In genomic region chr16:71845639-71846431, GRCh38 we compare ENCODE assay signal across 8 cellular contexts.
A peak's percentile ranks its signal among the peaks of the same experiment; 100 is the strongest.
DNase-seq lines count a peak whose midpoint lies in the region; ATAC-seq lines count a peak whose summit lies in the region.

A gene with protein sequence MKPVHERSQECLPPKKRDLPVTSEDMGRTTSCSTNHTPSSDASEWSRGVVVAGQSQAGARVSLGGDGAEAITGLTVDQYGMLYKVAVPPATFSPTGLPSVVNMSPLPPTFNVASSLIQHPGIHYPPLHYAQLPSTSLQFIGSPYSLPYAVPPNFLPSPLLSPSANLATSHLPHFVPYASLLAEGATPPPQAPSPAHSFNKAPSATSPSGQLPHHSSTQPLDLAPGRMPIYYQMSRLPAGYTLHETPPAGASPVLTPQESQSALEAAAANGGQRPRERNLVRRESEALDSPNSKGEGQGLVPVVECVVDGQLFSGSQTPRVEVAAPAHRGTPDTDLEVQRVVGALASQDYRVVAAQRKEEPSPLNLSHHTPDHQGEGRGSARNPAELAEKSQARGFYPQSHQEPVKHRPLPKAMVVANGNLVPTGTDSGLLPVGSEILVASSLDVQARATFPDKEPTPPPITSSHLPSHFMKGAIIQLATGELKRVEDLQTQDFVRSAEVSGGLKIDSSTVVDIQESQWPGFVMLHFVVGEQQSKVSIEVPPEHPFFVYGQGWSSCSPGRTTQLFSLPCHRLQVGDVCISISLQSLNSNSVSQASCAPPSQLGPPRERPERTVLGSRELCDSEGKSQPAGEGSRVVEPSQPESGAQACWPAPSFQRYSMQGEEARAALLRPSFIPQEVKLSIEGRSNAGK (plus strand): TSS chr16:71845976. CDS start chr16:71849741, 3,765 bp downstream.

- ATAC-seq in GM18907 (IDR thresholded peaks at IDR 0.05; ENCODE audit: unreplicated experiment) (peak; percentile 79), HG03139 (IDR thresholded peaks at IDR 0.05; ENCODE audit: unreplicated experiment) (peak; percentile 73)

- peak; percentile 99 for DNase-seq in AG08395 (ENCODE audit: low spot score)
- peak; percentile 87 for DNase-seq in NCI-H345 (lab: John Stamatoyannopoulos, UW)
- DNase-seq in activated CD4-positive, CD25-positive, alpha-beta regulatory T cell treated with anti-CD3 and anti-CD28 coated beads, Interleukin-2, amount 50 U/mL, for 16 hours (ENCODE audit: low read depth, low spot score): peak; percentile 92
- DNase-seq in central memory CD4-positive, alpha-beta T cell: peak; percentile 93
- peak; percentile 93 for DNase-seq in islet precursor cell
- peak; percentile 93 for DNase-seq in stimulated activated CD4-positive, alpha-beta T cell treated with anti-CD3 and anti-CD28 coated beads, Interleukin-12 subunit alpha, Interleukin-12 subunit beta, amount 100 ng/mL, for 4 hours

Comparison
In these comparisons a context has a peak if more than half of its experiments do, and no peak if none do; other contexts are left out.
1. Peak in every context shown above with its lines: DNase-seq and ATAC-seq.